Comparison of ENCODE assay signal across 1 cellular context in genomic region chr5:150759334-150759583, GRCh38.
TF ChIP-seq lines count a peak whose summit lies in the region.

No MANE protein-coding gene starts in this region.

TF ChIP-seq in endothelial cell of umbilical vein, 7 proteins besides CTCF, POLR2A, EP300 and RAD21:
- TF ChIP-seq GATA2 (IDR thresholded peaks at IDR 0.05; ENCODE audit: insufficient read depth, insufficient read length, low read depth, low read length): no peak
- TF ChIP-seq JUN (IDR thresholded peaks at IDR 0.05; ENCODE audit: borderline replicate concordance, insufficient read depth, insufficient read length, low read depth): no peak
- TF ChIP-seq FOS (IDR thresholded peaks at IDR 0.05; ENCODE audit: borderline replicate concordance, insufficient read depth, low read length): no peak
- TF ChIP-seq POLR2AphosphoS5 (IDR thresholded peaks at IDR 0.05; ENCODE audit: insufficient read depth, low read depth, low read length): no peak
- no peak for TF ChIP-seq MAX (IDR thresholded peaks at IDR 0.05; ENCODE audit: insufficient read depth, insufficient read length)
- no peak for TF ChIP-seq MYC (IDR thresholded peaks at IDR 0.05; ENCODE audit: low read depth, low read length)
- no peak for TF ChIP-seq EZH2 (IDR thresholded peaks at IDR 0.05; ENCODE audit: borderline replicate concordance, low read depth, low read length, severe bottlenecking)
